27 cellular contexts compared by ENCODE assay signal in the genomic region with DNA sequence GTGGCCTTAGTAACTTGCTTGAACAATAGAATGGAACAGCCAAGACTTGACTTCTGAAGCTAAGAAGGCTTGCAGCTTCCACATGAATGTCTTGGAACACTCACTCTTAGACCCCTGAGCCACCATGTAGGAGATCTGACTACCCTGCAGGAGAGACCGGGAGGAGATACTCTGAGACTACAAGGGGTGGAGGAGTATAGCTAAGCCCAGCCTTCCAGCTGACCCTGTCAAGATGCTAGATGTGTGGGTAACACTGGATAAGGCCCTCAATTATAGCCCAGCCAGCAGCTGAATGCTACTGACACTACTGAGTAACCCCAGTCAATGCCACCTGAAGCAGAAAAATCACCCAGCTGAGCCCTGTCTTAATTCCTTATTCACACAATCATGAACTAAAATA.
A peak's percentile ranks its signal among the peaks of the same experiment; 100 is the strongest.
DNase-seq lines count a peak whose midpoint lies in the region; ATAC-seq, FAIRE-seq and TF ChIP-seq lines count a peak whose summit lies in the region.
"Had no signal": no experiment of that assay in that cellular context is flagged by ENCODE, and none has a peak within 500 bp of the region (broad histone marks: within the 10 kb centered on the region; RNA-seq: fewer than 3 reads in every experiment).

No MANE protein-coding gene starts in this region.

- H3K27me3 ChIP-seq in bronchial epithelial cell (ENCODE audit: control insufficient read depth, insufficient read depth, low read length) (peaks cover 2% of the 10 kb centered on the region), esophagus muscularis mucosa (no peaks in the 10 kb centered on the region)
- H3K27me3 ChIP-seq: BE2C, BLaER1 had no signal

- no peaks in the 10 kb centered on the region for H3K4me1 ChIP-seq in esophagus muscularis mucosa
- H3K4me1 ChIP-seq: BE2C, BLaER1 had no signal

- H3K9me3 ChIP-seq in esophagus muscularis mucosa: no peaks in the 10 kb centered on the region
- H3K9me3 ChIP-seq: BE2C, BLaER1 had no signal

- H3K36me3 ChIP-seq in bronchial epithelial cell (ENCODE audit: control insufficient read depth, insufficient read depth, low read length): no peaks in the 10 kb centered on the region
- no peaks in the 10 kb centered on the region for H3K36me3 ChIP-seq in esophagus muscularis mucosa
- H3K36me3 ChIP-seq: BE2C, BLaER1 had no signal

- no peak for TF ChIP-seq POLR2A in esophagus muscularis mucosa (IDR thresholded peaks at IDR 0.05; ENCODE audit: low read depth)

- TF ChIP-seq CTCF in bronchial epithelial cell (IDR thresholded peaks at IDR 0.05; ENCODE audit: insufficient read depth, low read length, severe bottlenecking): no peak
- no peak for TF ChIP-seq CTCF in esophagus muscularis mucosa (IDR thresholded peaks at IDR 0.05)

- intact Hi-C loops in esophagus muscularis mucosa (cut with DNase I): no loop called here

- no peak for ATAC-seq in GM18519 (IDR thresholded peaks at IDR 0.05; ENCODE audit: low FRiP score, unreplicated experiment)
- ATAC-seq: GM12878 had no signal

- DNase-seq in NCI-H69 (lab: John Stamatoyannopoulos, UW) (peak; percentile 53), bronchial epithelial cell (ENCODE audit: low read depth) (no peak), esophagus muscularis mucosa (ENCODE audit: extremely low spot score) (peak; percentile 82), germinal center (ENCODE audit: low spot score) (no peak), anterior cingulate cortex (lab: John Stamatoyannopoulos, UW) (no peak)
- DNase-seq: 8988T; ACHN; BE2C; C1 segment of cervical spinal cord; CD4-positive, alpha-beta memory T cell; CD4-positive, CD25-positive, alpha-beta regulatory T cell; CD8-positive, alpha-beta memory T cell; COR-L47; DMS 273 treated with DMSO at 0.1 percent for 48 hours; DMS153; DMS53; DMS79; DND-41; EL; GDM1 had no signal

- H3K4me3 ChIP-seq in bronchial epithelial cell (ENCODE audit: low read depth, low read length): no peak overlapping the region
- no peak overlapping the region for H3K4me3 ChIP-seq in esophagus muscularis mucosa
- H3K4me3 ChIP-seq: BLaER1, GM12878 had no signal

- TF ChIP-seq EP300 in esophagus muscularis mucosa (IDR thresholded peaks at IDR 0.05): no peak

- FAIRE-seq in bronchial epithelial cell (lab: Jason Lieb, UNC): peak; percentile 55
- FAIRE-seq: A204.1, GM12878, GM12892, GM18507, GM19239 had no signal

- 100% methylated on average over 1 of the region's 1 CpG for WGBS in esophagus muscularis mucosa

- H3K27ac ChIP-seq in esophagus muscularis mucosa (replicated peaks in 1 of 4): no peak overlapping the region
- H3K27ac ChIP-seq: BLaER1 had no signal

Comparison
In these comparisons a context has a peak if more than half of its experiments do, and no peak if none do; other contexts are left out.
1. DNase-seq: peak in NCI-H69 (single experiment) and esophagus muscularis mucosa (single experiment); none in bronchial epithelial cell (single experiment), germinal center (single experiment) and anterior cingulate cortex (0 of 58).